ENCODE assay signal across 1 cellular context in the genomic region with DNA sequence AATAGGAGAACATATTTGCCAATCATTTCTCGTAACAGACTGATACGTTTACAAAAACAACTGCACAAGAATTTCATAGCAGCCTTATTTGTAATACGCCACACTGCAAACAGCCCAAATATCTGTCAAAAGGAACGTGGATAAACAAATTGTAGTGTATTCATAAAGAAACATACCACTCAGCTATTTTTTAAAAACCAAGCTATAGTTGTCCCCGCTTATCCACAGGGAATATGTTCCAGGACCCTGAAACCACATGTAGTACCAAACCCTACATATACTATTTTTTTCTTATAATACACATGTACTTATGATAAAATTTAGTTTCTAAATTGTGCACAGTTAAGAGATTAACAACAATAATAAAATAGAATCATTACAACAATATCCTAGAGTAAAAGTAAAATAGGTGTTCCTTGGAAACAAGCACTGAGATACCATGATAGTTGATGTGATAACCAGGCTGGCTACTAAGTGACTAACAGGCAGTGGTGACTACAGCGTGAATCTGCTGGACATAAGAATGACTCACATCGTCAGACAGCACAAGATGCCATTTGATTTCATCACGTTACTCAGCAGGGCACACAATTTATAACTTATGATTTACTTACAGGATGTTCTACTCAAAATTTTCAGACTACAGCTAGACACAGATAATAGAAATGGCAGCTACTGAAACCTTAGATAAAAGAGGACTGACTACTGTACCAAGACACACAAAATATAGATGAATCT.
A peak's percentile ranks its signal among the peaks of the same experiment; 100 is the strongest.
TF ChIP-seq lines count a peak whose summit lies in the region.

No MANE protein-coding gene starts in this region.

TF ChIP-seq in SK-N-SH, 30 proteins besides CTCF, POLR2A, EP300 and RAD21 (continued from another document):
- TF ChIP-seq, protein P1, sequence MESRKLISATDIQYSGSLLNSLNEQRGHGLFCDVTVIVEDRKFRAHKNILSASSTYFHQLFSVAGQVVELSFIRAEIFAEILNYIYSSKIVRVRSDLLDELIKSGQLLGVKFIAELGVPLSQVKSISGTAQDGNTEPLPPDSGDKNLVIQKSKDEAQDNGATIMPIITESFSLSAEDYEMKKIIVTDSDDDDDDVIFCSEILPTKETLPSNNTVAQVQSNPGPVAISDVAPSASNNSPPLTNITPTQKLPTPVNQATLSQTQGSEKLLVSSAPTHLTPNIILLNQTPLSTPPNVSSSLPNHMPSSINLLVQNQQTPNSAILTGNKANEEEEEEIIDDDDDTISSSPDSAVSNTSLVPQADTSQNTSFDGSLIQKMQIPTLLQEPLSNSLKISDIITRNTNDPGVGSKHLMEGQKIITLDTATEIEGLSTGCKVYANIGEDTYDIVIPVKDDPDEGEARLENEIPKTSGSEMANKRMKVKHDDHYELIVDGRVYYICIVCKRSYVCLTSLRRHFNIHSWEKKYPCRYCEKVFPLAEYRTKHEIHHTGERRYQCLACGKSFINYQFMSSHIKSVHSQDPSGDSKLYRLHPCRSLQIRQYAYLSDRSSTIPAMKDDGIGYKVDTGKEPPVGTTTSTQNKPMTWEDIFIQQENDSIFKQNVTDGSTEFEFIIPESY (IDR thresholded peaks at IDR 0.05; ENCODE audit: borderline replicate concordance, low read depth) = no peak; the same call in 1 of the 2 replicates
- TF ChIP-seq, protein P2, sequence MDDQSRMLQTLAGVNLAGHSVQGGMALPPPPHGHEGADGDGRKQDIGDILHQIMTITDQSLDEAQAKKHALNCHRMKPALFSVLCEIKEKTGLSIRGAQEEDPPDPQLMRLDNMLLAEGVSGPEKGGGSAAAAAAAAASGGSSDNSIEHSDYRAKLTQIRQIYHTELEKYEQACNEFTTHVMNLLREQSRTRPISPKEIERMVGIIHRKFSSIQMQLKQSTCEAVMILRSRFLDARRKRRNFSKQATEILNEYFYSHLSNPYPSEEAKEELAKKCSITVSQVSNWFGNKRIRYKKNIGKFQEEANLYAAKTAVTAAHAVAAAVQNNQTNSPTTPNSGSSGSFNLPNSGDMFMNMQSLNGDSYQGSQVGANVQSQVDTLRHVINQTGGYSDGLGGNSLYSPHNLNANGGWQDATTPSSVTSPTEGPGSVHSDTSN (IDR thresholded peaks at IDR 0.05) = peak; percentile 85
- TF ChIP-seq SIN3A (IDR thresholded peaks at IDR 0.05; ENCODE audit: borderline replicate concordance, low read depth, low read length) (no peak), POLR2AphosphoS5 (IDR thresholded peaks at IDR 0.05; ENCODE audit: low read depth, low read length) (no peak), GATA2 (CRISPR knock-in tag; IDR thresholded peaks at IDR 0.05) (no peak), EZH2phosphoT487 (IDR thresholded peaks at IDR 0.05; ENCODE audit: borderline replicate concordance, low read depth) (no peak), NFIC (IDR thresholded peaks at IDR 0.05; ENCODE audit: borderline replicate concordance) (peak; percentile 29; the same call in 1 of the 2 replicates), TCF12 (IDR thresholded peaks at IDR 0.05) (peak; percentile 74), RCOR1 (IDR thresholded peaks at IDR 0.05; ENCODE audit: low read length) (no peak), TAF1 (IDR thresholded peaks at IDR 0.05; ENCODE audit: borderline replicate concordance, low read depth, low read length) (no peak), YY1 (IDR thresholded peaks at IDR 0.05; ENCODE audit: low read depth) (no peak), GABPA (IDR thresholded peaks at IDR 0.05; ENCODE audit: low read depth) (no peak; the same call in 1 of the 2 replicates), RFX5 (IDR thresholded peaks at IDR 0.05; ENCODE audit: low read length) (no peak), RXRA (IDR thresholded peaks at IDR 0.05; ENCODE audit: borderline replicate concordance, low read depth) (no peak), FOXJ3 (CRISPR knock-in tag; IDR thresholded peaks at IDR 0.05) (no peak), CHD2 (IDR thresholded peaks at IDR 0.05; ENCODE audit: low read length, partially characterized antibody) (no peak), MXI1 (IDR thresholded peaks at IDR 0.05; ENCODE audit: low read depth, low read length) (no peak), SMC3 (IDR thresholded peaks at IDR 0.05; ENCODE audit: low read depth, low read length) (no peak), JUND (IDR thresholded peaks at IDR 0.05) (peak; percentile 83), FOSL2 (IDR thresholded peaks at IDR 0.05; ENCODE audit: borderline replicate concordance, low read depth) (peak; percentile 93)
- TF ChIP-seq, protein P3, sequence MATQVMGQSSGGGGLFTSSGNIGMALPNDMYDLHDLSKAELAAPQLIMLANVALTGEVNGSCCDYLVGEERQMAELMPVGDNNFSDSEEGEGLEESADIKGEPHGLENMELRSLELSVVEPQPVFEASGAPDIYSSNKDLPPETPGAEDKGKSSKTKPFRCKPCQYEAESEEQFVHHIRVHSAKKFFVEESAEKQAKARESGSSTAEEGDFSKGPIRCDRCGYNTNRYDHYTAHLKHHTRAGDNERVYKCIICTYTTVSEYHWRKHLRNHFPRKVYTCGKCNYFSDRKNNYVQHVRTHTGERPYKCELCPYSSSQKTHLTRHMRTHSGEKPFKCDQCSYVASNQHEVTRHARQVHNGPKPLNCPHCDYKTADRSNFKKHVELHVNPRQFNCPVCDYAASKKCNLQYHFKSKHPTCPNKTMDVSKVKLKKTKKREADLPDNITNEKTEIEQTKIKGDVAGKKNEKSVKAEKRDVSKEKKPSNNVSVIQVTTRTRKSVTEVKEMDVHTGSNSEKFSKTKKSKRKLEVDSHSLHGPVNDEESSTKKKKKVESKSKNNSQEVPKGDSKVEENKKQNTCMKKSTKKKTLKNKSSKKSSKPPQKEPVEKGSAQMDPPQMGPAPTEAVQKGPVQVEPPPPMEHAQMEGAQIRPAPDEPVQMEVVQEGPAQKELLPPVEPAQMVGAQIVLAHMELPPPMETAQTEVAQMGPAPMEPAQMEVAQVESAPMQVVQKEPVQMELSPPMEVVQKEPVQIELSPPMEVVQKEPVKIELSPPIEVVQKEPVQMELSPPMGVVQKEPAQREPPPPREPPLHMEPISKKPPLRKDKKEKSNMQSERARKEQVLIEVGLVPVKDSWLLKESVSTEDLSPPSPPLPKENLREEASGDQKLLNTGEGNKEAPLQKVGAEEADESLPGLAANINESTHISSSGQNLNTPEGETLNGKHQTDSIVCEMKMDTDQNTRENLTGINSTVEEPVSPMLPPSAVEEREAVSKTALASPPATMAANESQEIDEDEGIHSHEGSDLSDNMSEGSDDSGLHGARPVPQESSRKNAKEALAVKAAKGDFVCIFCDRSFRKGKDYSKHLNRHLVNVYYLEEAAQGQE (IDR thresholded peaks at IDR 0.05; ENCODE audit: low read depth, low read length) = no peak
